21 cellular contexts compared by ENCODE assay signal in genomic region chr10:132386419-132386831, GRCh38. TPM values are rescaled to one million over a fixed set of nuclear protein-coding genes. Genes with fewer than 3 reads are reported as not detected.
DNase-seq lines count a peak whose midpoint lies in the region; FAIRE-seq and TF ChIP-seq lines count a peak whose summit lies in the region.
"Had no signal": no experiment of that assay in that cellular context is flagged by ENCODE, and none has a peak within 500 bp of the region (broad histone marks: within the 10 kb centered on the region; RNA-seq: fewer than 3 reads in every experiment).

No MANE protein-coding gene starts in this region.

- intact Hi-C loops in activated CD4-positive, alpha-beta memory T cell treated with anti-CD3 and anti-CD28 coated beads for 36 hours (cut with micrococcal nuclease) = loop anchor here (5.0 kb wide), 1 partner anchor 151 kb away; the partner anchor contains the start of gene INPP5A
- intact Hi-C loops in sigmoid colon (cut with DNase I) = no loop called here

- WGBS in H1 (ENCODE audit: extremely low coverage in 1 of 2, insufficient coverage in 1 of 2, insufficient read length in 1 of 2, insufficient replicate concordance in 2 of 2, low coverage in 1 of 2, low lambda C conversion rate in 2 of 2, missing lambda C conversion rate in 1 of 2), 2 experiments = 90% methylated on average over 8 of the region's 9 CpGs; no CpG with 5 or more reads in 1 of the 2 experiments
- 71 to 77% methylated on average over 9 of the region's 9 CpGs for WGBS in sigmoid colon, 2 donors

- H2BK5ac ChIP-seq in H1 (ENCODE audit: low read depth, low read length) = no peak overlapping the region

- TF ChIP-seq RAD21 in H1 (IDR thresholded peaks at IDR 0.05 in 1 of 2, conservative IDR thresholded peaks at IDR 0.05 in 1 of 2; ENCODE audit: low read depth in 2 of 2, low read length in 2 of 2) = no peak

- TF ChIP-seq CTCF in DOHH2 (IDR thresholded peaks at IDR 0.05; ENCODE audit: low read depth, low read length, poor library complexity, severe bottlenecking) = no peak
- no peak for TF ChIP-seq CTCF in H1 (IDR thresholded peaks at IDR 0.05; ENCODE audit: control extremely low read depth in 1 of 3, insufficient read depth in 1 of 3, low read depth in 1 of 3, low read length in 3 of 3)
- no peak for TF ChIP-seq CTCF in sigmoid colon (IDR thresholded peaks at IDR 0.05)
- no peak for TF ChIP-seq CTCF in GM10248 (IDR thresholded peaks at IDR 0.05; ENCODE audit: control extremely low read depth, extremely low read depth, low read depth, missing control alignments)

- H4K8ac ChIP-seq in H1 (ENCODE audit: extremely low read depth, insufficient read depth, low read length) = no peak overlapping the region; the same call in 1 of the 2 replicates

- H3K36me3 Mint-ChIP-seq in activated CD4-positive, alpha-beta memory T cell treated with anti-CD3 and anti-CD28 coated beads for 36 hours = no peaks in the 10 kb centered on the region
- H3K36me3 Mint-ChIP-seq in activated CD4-positive, alpha-beta memory T cell treated with anti-CD3 and anti-CD28 coated beads, Interleukin-2, amount 10 ng/mL, durations not matched to agents 7 days and 5 days (ENCODE audit: low read depth) = no peaks in the 10 kb centered on the region
- H3K36me3 Mint-ChIP-seq: activated naive CD4-positive, alpha-beta T cell treated with anti-CD3 and anti-CD28 coated beads, Interleukin-2, amount 50 U/mL, for 24 hours had no signal

- H3K27me3 ChIP-seq in DOHH2 (ENCODE audit: control insufficient read depth, low read length) (no peaks in the 10 kb centered on the region), H1 (replicated peaks in 1 of 4; ENCODE audit: control insufficient read depth in 3 of 4, extremely low read depth in 1 of 4, insufficient read depth in 3 of 4, low read length in 3 of 4) (no peaks in the 10 kb centered on the region), sigmoid colon (no peaks in the 10 kb centered on the region)

- peaks cover 6% of the 10 kb centered on the region for H3K4me1 Mint-ChIP-seq in activated CD4-positive, alpha-beta memory T cell treated with anti-CD3 and anti-CD28 coated beads for 36 hours (ENCODE audit: low read depth)
- H3K4me1 Mint-ChIP-seq in activated CD4-positive, alpha-beta memory T cell treated with anti-CD3 and anti-CD28 coated beads, Interleukin-2, amount 10 ng/mL, durations not matched to agents 7 days and 5 days = peaks cover 14% of the 10 kb centered on the region

- H4K20me1 ChIP-seq in DOHH2 (ENCODE audit: control insufficient read depth, insufficient read depth, low read depth, low read length) (no peaks in the 10 kb centered on the region), H1 (replicated peaks in 1 of 2; ENCODE audit: control insufficient read depth in 1 of 2, insufficient read depth in 2 of 2, low read length in 2 of 2) (no peaks in the 10 kb centered on the region)

- no peak overlapping the region for H3K4me3 Mint-ChIP-seq in activated CD4-positive, alpha-beta memory T cell treated with anti-CD3 and anti-CD28 coated beads for 36 hours
- no peak overlapping the region for H3K4me3 Mint-ChIP-seq in activated CD4-positive, alpha-beta memory T cell treated with anti-CD3 and anti-CD28 coated beads, Interleukin-2, amount 10 ng/mL, durations not matched to agents 7 days and 5 days
- H3K4me3 Mint-ChIP-seq: activated naive CD4-positive, alpha-beta T cell treated with anti-CD3 and anti-CD28 coated beads, Interleukin-2, amount 50 U/mL, for 24 hours; HFFc6; nephron; stimulated activated naive CD8-positive, alpha-beta T cell treated with anti-CD3 and anti-CD28 coated beads, Interleukin-15, Interleukin-2, amounts not matched to agents 100 ng/mL and 50 ng/mL, for 24 hours had no signal

- peak overlapping the region; percentile 62; the same call in 1 of the 2 replicates for H3K27ac ChIP-seq in DOHH2 (ENCODE audit: low read depth, low read length)
- H3K27ac ChIP-seq in H1 (ENCODE audit: low read depth, low read length) = no peak overlapping the region
- H3K27ac ChIP-seq in sigmoid colon = no peak overlapping the region

- H3K14ac ChIP-seq in H1 (ENCODE audit: insufficient read length) = no peak overlapping the region

- POLR2A ChIA-PET in activated CD4-positive, alpha-beta memory T cell treated with anti-CD3 and anti-CD28 coated beads for 36 hours (lab: Charles Lee) = no interaction called here
- POLR2A ChIA-PET in activated CD4-positive, alpha-beta memory T cell treated with anti-CD3 and anti-CD28 coated beads, Interleukin-2, amount 10 ng/mL, durations not matched to agents 7 days and 5 days (lab: Charles Lee) = no interaction called here
- POLR2A ChIA-PET in H1 (lab: Charles Lee; ENCODE audit: partially characterized antibody) (no interaction called here), GM10248 (lab: Yijun Ruan, JAX) (no interaction called here)

- H3K18ac ChIP-seq in H1 (ENCODE audit: extremely low read depth, low read length) = no peak overlapping the region

- no peak overlapping the region for H3K23ac ChIP-seq in H1 (ENCODE audit: insufficient read length)

- H3K9ac ChIP-seq in H1 (replicated peaks in 1 of 4; ENCODE audit: extremely low read depth in 1 of 4, low read depth in 3 of 4, low read length in 3 of 4) = no peak overlapping the region

- H3K23me2 ChIP-seq in H1 (ENCODE audit: low read depth, low read length) = no peaks in the 10 kb centered on the region

- no peak overlapping the region for H4K91ac ChIP-seq in H1 (replicated peaks; ENCODE audit: insufficient read length, low read length)

- no peak for TF ChIP-seq POLR2A in H1 (IDR thresholded peaks at IDR 0.05; ENCODE audit: control extremely low read depth in 1 of 2, low read depth in 2 of 2, low read length in 2 of 2)
- no peak for TF ChIP-seq POLR2A in sigmoid colon (IDR thresholded peaks at IDR 0.05)

- no peak for FAIRE-seq in H1 (lab: Jason Lieb, UNC)
- FAIRE-seq: A204.1, frontal cortex, GM18507, HepG2 had no signal

- no peaks in the 10 kb centered on the region for H3K9me2 ChIP-seq in DOHH2 (replicated peaks; ENCODE audit: control insufficient read depth, low read length)

- H3K79me2 ChIP-seq in DOHH2 (ENCODE audit: control insufficient read depth, low read length) (no peaks in the 10 kb centered on the region), H1 (ENCODE audit: control insufficient read depth in 1 of 2, insufficient read depth in 2 of 2, low read length in 2 of 2) (no peaks in the 10 kb centered on the region)

- H3K27ac Mint-ChIP-seq in activated CD4-positive, alpha-beta memory T cell treated with anti-CD3 and anti-CD28 coated beads for 36 hours = peak overlapping the region; percentile 23
- H3K27ac Mint-ChIP-seq in activated CD4-positive, alpha-beta memory T cell treated with anti-CD3 and anti-CD28 coated beads, Interleukin-2, amount 10 ng/mL, durations not matched to agents 7 days and 5 days = no peak overlapping the region
- H3K27ac Mint-ChIP-seq: activated naive CD4-positive, alpha-beta T cell treated with anti-CD3 and anti-CD28 coated beads, Interleukin-2, amount 50 U/mL, for 24 hours; HFFc6; stimulated activated naive CD8-positive, alpha-beta T cell treated with anti-CD3 and anti-CD28 coated beads, Interleukin-15, Interleukin-2, amounts not matched to agents 100 ng/mL and 50 ng/mL, for 24 hours had no signal

- no peak overlapping the region for H2AFZ ChIP-seq in H1 (ENCODE audit: low read length)

- H3K4me3 ChIP-seq in DOHH2 (ENCODE audit: low read length) (no peak overlapping the region), H1 (ENCODE audit: extremely low read depth in 1 of 4, insufficient read depth in 2 of 4, low read depth in 3 of 4, low read length in 4 of 4) (no peak overlapping the region), sigmoid colon (no peak overlapping the region)

- no peak overlapping the region for H3K56ac ChIP-seq in H1 (replicated peaks; ENCODE audit: insufficient read length, low read depth, low read length)

- H3K36me3 ChIP-seq in DOHH2 (ENCODE audit: control insufficient read depth, low read length) = no peaks in the 10 kb centered on the region
- no peaks in the 10 kb centered on the region for H3K36me3 ChIP-seq in H1 (ENCODE audit: control insufficient read depth in 2 of 4, insufficient read depth in 4 of 4, low read length in 3 of 4)
- H3K36me3 ChIP-seq in sigmoid colon = no peaks in the 10 kb centered on the region

- H3K4ac ChIP-seq in H1 (replicated peaks; ENCODE audit: insufficient read length, low read depth, low read length) = no peak overlapping the region

- no peaks in the 10 kb centered on the region for H3F3A ChIP-seq in DOHH2 (ENCODE audit: control insufficient read depth, insufficient read depth)

- H4K5ac ChIP-seq in H1 (ENCODE audit: insufficient read length, low read depth, low read length) = no peak overlapping the region

- H3K79me1 ChIP-seq in H1 (ENCODE audit: low read depth, low read length) = no peaks in the 10 kb centered on the region

- no peak overlapping the region for H2BK15ac ChIP-seq in H1 (ENCODE audit: low read length)

- H3K9me3 ChIP-seq in DOHH2 (ENCODE audit: control insufficient read depth, insufficient read depth, low read length) = no peaks in the 10 kb centered on the region
- H3K9me3 ChIP-seq in H1 (ENCODE audit: insufficient read depth in 2 of 2, low read depth in 1 of 2, low read length in 1 of 2) = no peaks in the 10 kb centered on the region
- no peaks in the 10 kb centered on the region for H3K9me3 ChIP-seq in sigmoid colon

- CTCF ChIA-PET in activated CD4-positive, alpha-beta memory T cell treated with anti-CD3 and anti-CD28 coated beads for 36 hours (lab: Charles Lee) = no interaction called here
- CTCF ChIA-PET in activated CD4-positive, alpha-beta memory T cell treated with anti-CD3 and anti-CD28 coated beads, Interleukin-2, amount 10 ng/mL, durations not matched to agents 7 days and 5 days (lab: Charles Lee) = no interaction called here
- CTCF ChIA-PET in H1 (lab: Charles Lee; ENCODE audit: partially characterized antibody) (interaction anchor here (0.8 to 1.7 kb wide), 5 partner anchors 19 to 68 kb away, joined by 3 to 5 read pairs (median 3); no protein-coding TSS in a partner anchor), GM10248 (lab: Yijun Ruan, JAX) (interaction anchor here (1.1 kb wide), 1 partner anchor 269 kb away, joined by 3 read pairs; no protein-coding TSS in a partner anchor)

- 0 out of 2 replicates have a peak overlapping the region, but pooled peaks have one; percentile 17 for H2BK12ac ChIP-seq in H1 (ENCODE audit: low read depth, low read length)

- peaks cover 54% of the 10 kb centered on the region for H3K4me1 ChIP-seq in DOHH2 (ENCODE audit: control insufficient read depth, low read length)
- H3K4me1 ChIP-seq in H1 (replicated peaks in 1 of 4; ENCODE audit: control insufficient read depth in 3 of 4, insufficient read depth in 4 of 4, low read length in 3 of 4) = peaks cover 0 to 12% (median 9%) of the 10 kb centered on the region in 4 experiments; a peak in 6 of 7 replicates
- peaks cover 0 to 10% (median 0%) of the 10 kb centered on the region in 4 donors for H3K4me1 ChIP-seq in sigmoid colon

- TF ChIP-seq EP300 in H1 (IDR thresholded peaks at IDR 0.05; ENCODE audit: borderline replicate concordance in 1 of 2, low read depth in 2 of 2, low read length in 2 of 2) = no peak
- TF ChIP-seq EP300 in sigmoid colon (IDR thresholded peaks at IDR 0.05) = no peak

- no peak for DNase-seq in activated CD4-positive, alpha-beta memory T cell treated with anti-CD3 and anti-CD28 coated beads for 36 hours
- DNase-seq in activated CD4-positive, alpha-beta memory T cell treated with anti-CD3 and anti-CD28 coated beads, Interleukin-2, amount 10 ng/mL, durations not matched to agents 7 days and 5 days = no peak
- DNase-seq in H1 (ENCODE audit: low read depth in 1 of 2, low spot score in 2 of 2) (no peak), sigmoid colon (peak; percentile 66), GM10248 (ENCODE audit: extremely low spot score) (no peak), mesenteric fat pad (ENCODE audit: low spot score) (no peak)
- no peak for DNase-seq in effector CD8-positive, alpha-beta T cell (lab: John Stamatoyannopoulos, UW)
- DNase-seq: activated CD4-positive, alpha-beta T cell treated with anti-CD3 and anti-CD28 coated beads for 1 hour; HFFc6; mesendoderm; NCI-H1436; NCI-H526; SW 1271 had no signal

- H2BK20ac ChIP-seq in H1 (ENCODE audit: low read length) = no peak overlapping the region

- H2BK120ac ChIP-seq in H1 (replicated peaks; ENCODE audit: low read depth, low read length) = no peak overlapping the region

- H3K4me2 ChIP-seq in DOHH2 (ENCODE audit: low read length) (peak overlapping the region; percentile 67), H1 (ENCODE audit: insufficient read depth in 1 of 2, low read depth in 2 of 2, low read length in 2 of 2) (no peak overlapping the region)

- peaks cover 2% of the 10 kb centered on the region for H3K27me3 Mint-ChIP-seq in activated CD4-positive, alpha-beta memory T cell treated with anti-CD3 and anti-CD28 coated beads for 36 hours
- no peaks in the 10 kb centered on the region for H3K27me3 Mint-ChIP-seq in activated CD4-positive, alpha-beta memory T cell treated with anti-CD3 and anti-CD28 coated beads, Interleukin-2, amount 10 ng/mL, durations not matched to agents 7 days and 5 days
- H3K27me3 Mint-ChIP-seq: activated naive CD4-positive, alpha-beta T cell treated with anti-CD3 and anti-CD28 coated beads, Interleukin-2, amount 50 U/mL, for 24 hours; stimulated activated naive CD8-positive, alpha-beta T cell treated with anti-CD3 and anti-CD28 coated beads, Interleukin-15, Interleukin-2, amounts not matched to agents 100 ng/mL and 50 ng/mL, for 24 hours had no signal

- H2AK5ac ChIP-seq in H1 (ENCODE audit: low read depth, low read length) = no peak overlapping the region

- H3K9me3 Mint-ChIP-seq in activated CD4-positive, alpha-beta memory T cell treated with anti-CD3 and anti-CD28 coated beads for 36 hours = no peaks in the 10 kb centered on the region
- no peaks in the 10 kb centered on the region for H3K9me3 Mint-ChIP-seq in activated CD4-positive, alpha-beta memory T cell treated with anti-CD3 and anti-CD28 coated beads, Interleukin-2, amount 10 ng/mL, durations not matched to agents 7 days and 5 days
- H3K9me3 Mint-ChIP-seq: activated naive CD4-positive, alpha-beta T cell treated with anti-CD3 and anti-CD28 coated beads, Interleukin-2, amount 50 U/mL, for 24 hours; HFFc6; stimulated activated naive CD8-positive, alpha-beta T cell treated with anti-CD3 and anti-CD28 coated beads, Interleukin-15, Interleukin-2, amounts not matched to agents 100 ng/mL and 50 ng/mL, for 24 hours had no signal

RNA-seq across cellular contexts. Expression of gene PWWP2B, which starts 10.6 kb away (rescaled TPM):
- 1 to 10 TPM; 3.0 to 3.1 TPM for total RNA-seq in activated CD4-positive, alpha-beta memory T cell treated with anti-CD3 and anti-CD28 coated beads for 36 hours
- total RNA-seq in activated CD4-positive, alpha-beta memory T cell treated with anti-CD3 and anti-CD28 coated beads, Interleukin-2, amount 10 ng/mL, durations not matched to agents 7 days and 5 days = 1 to 10 TPM; 5.5 to 6.3 TPM
- total RNA-seq in H1 (2021; fragmentation: NEBNext Ultra II Directional; extraction: Animal tissue kit (Norgen Biotek cat#: 25700)) = 10.8 and 11.0 TPM in 2 replicates
- polyA plus RNA-seq in H1 (2011; rRNA removed) = 5.3 and 9.4 TPM in 2 replicates
- 7.2 TPM for polyA plus RNA-seq in H1 (2011; cell fraction: cytosol; rRNA removed)
- 17.0 TPM for polyA plus RNA-seq in H1 (2011; cell fraction: nucleus; rRNA removed)
- polyA plus RNA-seq in H1 (2012, experiment 1 of 2) = 4.8 to 8.4 TPM (median 8.0 TPM) in 4 replicates
- polyA plus RNA-seq in H1 (2012, experiment 2 of 2) = 6.0 TPM
- 6.0 TPM for polyA plus RNA-seq in H1 (2013, experiment 1 of 2)
- polyA plus RNA-seq in H1 (2013, experiment 2 of 2) = 5.5 TPM
- polyA minus RNA-seq in H1 (2011; rRNA and poly(A)+ RNA removed) = 1.2 and 1.4 TPM in 2 replicates
- polyA minus RNA-seq in H1 (2011; cell fraction: cytosol; rRNA and poly(A)+ RNA removed) = 5.2 TPM
- 7.0 TPM for polyA minus RNA-seq in H1 (2011; cell fraction: nucleus; rRNA and poly(A)+ RNA removed)
- total RNA-seq in sigmoid colon = 10 to 100 TPM in 1 of 4 donors, 1 to 10 TPM in 3; 7.7 to 10.2 (median 9.3) TPM
- 10 to 100 TPM; 27.0 to 50.8 (median 28.2) TPM for polyA plus RNA-seq in sigmoid colon
- 30.4 TPM for total RNA-seq in mesenteric fat pad

RNA-seq across cellular contexts. Expression of gene LRRC27, which starts 54.4 kb away (rescaled TPM):
- total RNA-seq in activated CD4-positive, alpha-beta memory T cell treated with anti-CD3 and anti-CD28 coated beads for 36 hours = 1 to 10 TPM; 2.5 to 2.8 TPM
- total RNA-seq in activated CD4-positive, alpha-beta memory T cell treated with anti-CD3 and anti-CD28 coated beads, Interleukin-2, amount 10 ng/mL, durations not matched to agents 7 days and 5 days = 1 to 10 TPM; 3.3 to 3.9 TPM
- 3.8 and 4.3 TPM in 2 replicates for total RNA-seq in H1 (2021; fragmentation: NEBNext Ultra II Directional; extraction: Animal tissue kit (Norgen Biotek cat#: 25700))
- 1.2 and 2.0 TPM in 2 replicates for polyA plus RNA-seq in H1 (2011; rRNA removed)
- polyA plus RNA-seq in H1 (2011; cell fraction: cytosol; rRNA removed) = 3.1 TPM
- 8.2 TPM for polyA plus RNA-seq in H1 (2011; cell fraction: nucleus; rRNA removed)
- polyA plus RNA-seq in H1 (2012, experiment 1 of 2) = 2.8 to 4.0 TPM (median 2.9 TPM) in 4 replicates
- polyA plus RNA-seq in H1 (2012, experiment 2 of 2) = 1.7 TPM
- 3.6 TPM for polyA plus RNA-seq in H1 (2013, experiment 1 of 2)
- polyA plus RNA-seq in H1 (2013, experiment 2 of 2) = 2.5 TPM
- polyA minus RNA-seq in H1 (2011; rRNA and poly(A)+ RNA removed) = 1.1 and 1.6 TPM in 2 replicates
- polyA minus RNA-seq in H1 (2011; cell fraction: cytosol; rRNA and poly(A)+ RNA removed) = 0.88 TPM
- 4.0 TPM for polyA minus RNA-seq in H1 (2011; cell fraction: nucleus; rRNA and poly(A)+ RNA removed)
- total RNA-seq in sigmoid colon = 10 to 100 TPM in 1 of 4 donors, 1 to 10 TPM in 3; 6.1 to 15.5 (median 8.1) TPM
- 1 to 10 TPM; 1.4 to 6.2 (median 1.8) TPM for polyA plus RNA-seq in sigmoid colon
- total RNA-seq in mesenteric fat pad = 9.0 TPM

Comparison
In these comparisons a context has a peak if more than half of its experiments do, and no peak if none do; other contexts are left out.
1. CTCF ChIA-PET loops: an anchor here in H1 (0.8 to 1.7 kb wide) and GM10248 (1.1 kb wide); none called in activated CD4-positive, alpha-beta memory T cell treated with anti-CD3 and anti-CD28 coated beads for 36 hours and activated CD4-positive, alpha-beta memory T cell treated with anti-CD3 and anti-CD28 coated beads, Interleukin-2, amount 10 ng/mL, durations not matched to agents 7 days and 5 days.